In the genomic region with DNA sequence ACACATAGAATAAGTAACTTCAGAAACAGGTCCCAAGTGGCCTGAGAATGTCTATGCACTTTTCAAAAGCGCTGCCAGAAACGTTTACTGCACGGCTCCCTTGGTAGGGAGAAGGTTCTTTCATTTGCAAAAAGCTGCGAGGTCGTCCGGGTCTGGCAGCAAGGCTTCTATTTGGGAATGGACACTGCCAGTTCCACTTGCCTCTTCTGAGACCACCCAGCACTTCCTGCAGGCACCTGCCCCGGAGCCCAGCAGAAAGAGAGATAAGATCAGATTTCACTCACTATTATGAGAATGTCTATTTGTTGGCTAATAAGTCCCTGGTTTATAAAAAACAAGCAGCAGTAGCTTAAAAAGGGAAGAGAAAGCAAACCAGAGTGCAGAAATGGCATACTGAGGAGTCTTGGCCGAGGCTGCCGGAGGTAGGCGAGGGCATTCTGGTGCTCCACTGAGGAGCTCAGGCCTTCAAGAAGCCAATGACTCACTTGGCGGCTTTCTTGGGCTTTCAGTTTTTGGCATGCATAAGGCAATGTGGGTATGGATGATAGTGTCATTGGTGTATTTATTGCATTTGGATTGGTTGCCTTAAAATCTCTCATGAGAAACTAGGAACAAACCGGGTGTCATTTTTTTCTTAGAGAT, we compare ENCODE assay signal across 8 cellular contexts.
DNase-seq lines count a peak whose midpoint lies in the region; ATAC-seq, FAIRE-seq and TF ChIP-seq lines count a peak whose summit lies in the region.

No MANE protein-coding gene starts in this region.

- no peak overlapping the region for H3K27ac Mint-ChIP-seq in activated naive CD4-positive, alpha-beta T cell treated with anti-CD3 and anti-CD28 coated beads, Interleukin-2, amount 10 ng/mL, durations not matched to agents 7 days and 5 days
- no peak overlapping the region for H3K27ac Mint-ChIP-seq in activated T-helper 1 cell treated with anti-CD3 and anti-CD28 coated beads, Interleukin-12 subunit alpha, Interleukin-12 subunit beta, Interleukin-2, Interleukin-4 antibody, amounts not matched to agents 30 ng/mL and 10 ng/mL and 1 ng/mL, durations not matched to agents 14 hours and 24 hours and 36 hours

- TF ChIP-seq POLR2A in K562 (conservative IDR thresholded peaks at IDR 0.05), result no peak

- H3K36me3 ChIP-seq in K562 (ENCODE audit: control insufficient read depth, insufficient read depth, low read length), result no peaks in the 10 kb centered on the region

- no peak overlapping the region for H2AFZ ChIP-seq in K562 (ENCODE audit: low read depth, low read length)

- peak; percentile 37 for ATAC-seq in GM18511 (IDR thresholded peaks at IDR 0.05; ENCODE audit: unreplicated experiment)
- peak; percentile 37 for ATAC-seq in HG03378 (IDR thresholded peaks at IDR 0.05; ENCODE audit: unreplicated experiment)
- peak; percentile 30 for ATAC-seq in K562
- peak; percentile 47 for ATAC-seq in left lobe of liver

- 0 out of 6 replicates have a peak, but pooled peaks of 1 of the 3 experiments have one; percentile 2 for TF ChIP-seq CTCF in K562 (IDR thresholded peaks at IDR 0.05 in 2 of 3, conservative IDR thresholded peaks at IDR 0.05 in 1 of 3; ENCODE audit: insufficient read depth in 2 of 3, low read depth in 1 of 3, low read length in 3 of 3)

- H3K27me3 Mint-ChIP-seq in activated naive CD4-positive, alpha-beta T cell treated with anti-CD3 and anti-CD28 coated beads, Interleukin-2, amount 10 ng/mL, durations not matched to agents 7 days and 5 days, result peaks cover 16% of the 10 kb centered on the region
- H3K27me3 Mint-ChIP-seq in activated T-helper 1 cell treated with anti-CD3 and anti-CD28 coated beads, Interleukin-12 subunit alpha, Interleukin-12 subunit beta, Interleukin-2, Interleukin-4 antibody, amounts not matched to agents 30 ng/mL and 10 ng/mL and 1 ng/mL, durations not matched to agents 14 hours and 24 hours and 36 hours (ENCODE audit: insufficient read depth), result peaks cover 4% of the 10 kb centered on the region

- DNase-seq in K562 (ENCODE audit: extremely low read depth in 1 of 4, low spot score in 3 of 4) (no peak), left lobe of liver (ENCODE audit: low spot score) (no peak), COLO668 (lab: John Stamatoyannopoulos, UW; ENCODE audit: unreplicated experiment) (no peak), mucosa of gallbladder (ENCODE audit: low spot score) (no peak)
- no peak for DNase-seq in activated naive CD4-positive, alpha-beta T cell treated with anti-CD3 and anti-CD28 coated beads, Interleukin-2, amount 10 ng/mL, durations not matched to agents 7 days and 5 days
- no peak for DNase-seq in activated T-helper 1 cell treated with anti-CD3 and anti-CD28 coated beads, Interleukin-12 subunit alpha, Interleukin-12 subunit beta, Interleukin-2, Interleukin-4 antibody, amounts not matched to agents 30 ng/mL and 10 ng/mL and 1 ng/mL, durations not matched to agents 14 hours and 24 hours and 36 hours (ENCODE audit: low spot score)

- CTCF ChIA-PET in K562 (lab: Yijun Ruan, JAX; ENCODE audit: low intra/inter-chr PET ratio), result no interaction called here
- CTCF ChIA-PET in activated naive CD4-positive, alpha-beta T cell treated with anti-CD3 and anti-CD28 coated beads, Interleukin-2, amount 10 ng/mL, durations not matched to agents 7 days and 5 days (lab: Charles Lee), result no interaction called here

- no peak for TF ChIP-seq RAD21 in K562 (CRISPR knock-in tag; conservative IDR thresholded peaks at IDR 0.05 in 1 of 2, IDR thresholded peaks at IDR 0.05 in 1 of 2)

- intact Hi-C loops in K562 (cut with micrococcal nuclease), result no loop called here
- intact Hi-C loops in activated T-helper 1 cell treated with anti-CD3 and anti-CD28 coated beads, Interleukin-12 subunit alpha, Interleukin-12 subunit beta, Interleukin-2, Interleukin-4 antibody, amounts not matched to agents 30 ng/mL and 10 ng/mL and 1 ng/mL, durations not matched to agents 14 hours and 24 hours and 36 hours (cut with micrococcal nuclease), result no loop called here

- H3K4me2 ChIP-seq in K562 (ENCODE audit: insufficient read depth, low read length), result no peak overlapping the region; the same call in 1 of the 2 replicates

- no peak overlapping the region for H3K4me3 ChIP-seq in K562

- FAIRE-seq in K562 (lab: Jason Lieb, UNC), result no peak

- no peak for TF ChIP-seq EP300 in K562 (IDR thresholded peaks at IDR 0.05; ENCODE audit: low read length)

- no peak overlapping the region for H3K27ac ChIP-seq in K562 (ENCODE audit: extremely low read depth, low read depth, low read length)

- H3K27me3 ChIP-seq in K562 (ENCODE audit: control insufficient read depth in 2 of 2, insufficient read depth in 2 of 2, low read length in 2 of 2), result peaks cover 2 to 4% of the 10 kb centered on the region in 2 experiments; a peak in 2 of 5 replicates

- peaks cover 6% of the 10 kb centered on the region for H3K9me3 Mint-ChIP-seq in activated naive CD4-positive, alpha-beta T cell treated with anti-CD3 and anti-CD28 coated beads, Interleukin-2, amount 10 ng/mL, durations not matched to agents 7 days and 5 days
- H3K9me3 Mint-ChIP-seq in activated T-helper 1 cell treated with anti-CD3 and anti-CD28 coated beads, Interleukin-12 subunit alpha, Interleukin-12 subunit beta, Interleukin-2, Interleukin-4 antibody, amounts not matched to agents 30 ng/mL and 10 ng/mL and 1 ng/mL, durations not matched to agents 14 hours and 24 hours and 36 hours, result peaks cover 6% of the 10 kb centered on the region

- H3K9ac ChIP-seq in K562 (ENCODE audit: insufficient read depth in 1 of 2, low read depth in 2 of 2, low read length in 2 of 2), result no peak overlapping the region

- H3K9me1 ChIP-seq in K562 (ENCODE audit: control insufficient read depth, insufficient read depth, low read length), result no peaks in the 10 kb centered on the region

- H3K79me2 ChIP-seq in K562 (ENCODE audit: control insufficient read depth, insufficient read depth, low read length), result no peaks in the 10 kb centered on the region

- no peaks in the 10 kb centered on the region for H3K36me3 Mint-ChIP-seq in activated naive CD4-positive, alpha-beta T cell treated with anti-CD3 and anti-CD28 coated beads, Interleukin-2, amount 10 ng/mL, durations not matched to agents 7 days and 5 days
- H3K36me3 Mint-ChIP-seq in activated T-helper 1 cell treated with anti-CD3 and anti-CD28 coated beads, Interleukin-12 subunit alpha, Interleukin-12 subunit beta, Interleukin-2, Interleukin-4 antibody, amounts not matched to agents 30 ng/mL and 10 ng/mL and 1 ng/mL, durations not matched to agents 14 hours and 24 hours and 36 hours (ENCODE audit: low read depth), result no peaks in the 10 kb centered on the region

- H3K4me3 Mint-ChIP-seq in activated naive CD4-positive, alpha-beta T cell treated with anti-CD3 and anti-CD28 coated beads, Interleukin-2, amount 10 ng/mL, durations not matched to agents 7 days and 5 days, result no peak overlapping the region
- H3K4me3 Mint-ChIP-seq in activated T-helper 1 cell treated with anti-CD3 and anti-CD28 coated beads, Interleukin-12 subunit alpha, Interleukin-12 subunit beta, Interleukin-2, Interleukin-4 antibody, amounts not matched to agents 30 ng/mL and 10 ng/mL and 1 ng/mL, durations not matched to agents 14 hours and 24 hours and 36 hours, result no peak overlapping the region

- H3K4me1 ChIP-seq in K562 (replicated peaks in 1 of 2; ENCODE audit: control insufficient read depth in 2 of 2, insufficient read depth in 2 of 2, low read length in 2 of 2), result no peaks in the 10 kb centered on the region; a peak in 1 of 5 replicates

- 5% methylated on average over 12 of the region's 12 CpGs for WGBS in K562 (ENCODE audit: insufficient coverage, low coverage, missing lambda C conversion rate)

- no peaks in the 10 kb centered on the region; the same call in 1 of the 2 replicates for H3K9me3 ChIP-seq in K562 (replicated peaks; ENCODE audit: control insufficient read depth, insufficient read depth, low read depth, low read length)

- BruUV-seq in K562 (replicated peaks; lab: Mats Ljungman, UMichigan), result no TSS peak

- no peaks in the 10 kb centered on the region for H4K20me1 ChIP-seq in K562 (replicated peaks; ENCODE audit: control insufficient read depth, insufficient read depth, low read length)

- no peaks in the 10 kb centered on the region for H3K4me1 Mint-ChIP-seq in activated naive CD4-positive, alpha-beta T cell treated with anti-CD3 and anti-CD28 coated beads, Interleukin-2, amount 10 ng/mL, durations not matched to agents 7 days and 5 days
- H3K4me1 Mint-ChIP-seq in activated T-helper 1 cell treated with anti-CD3 and anti-CD28 coated beads, Interleukin-12 subunit alpha, Interleukin-12 subunit beta, Interleukin-2, Interleukin-4 antibody, amounts not matched to agents 30 ng/mL and 10 ng/mL and 1 ng/mL, durations not matched to agents 14 hours and 24 hours and 36 hours (ENCODE audit: low read depth), result no peaks in the 10 kb centered on the region

- in situ Hi-C loops in K562 (cut with MboI), result no loop called here

- POLR2A ChIA-PET in K562 (lab: Yijun Ruan, JAX), result interaction anchor here (1.5 kb wide), 1 partner anchor 12 kb away, joined by 4 read pairs; no protein-coding TSS in a partner anchor

TF ChIP-seq in K562, 482 proteins besides CTCF, POLR2A, EP300 and RAD21:
- 0 out of 2 replicates have a peak, but pooled peaks have one; percentile 32 for TF ChIP-seq GATA2 (CRISPR knock-in tag; IDR thresholded peaks at IDR 0.05)
- TF ChIP-seq SMC3 (conservative IDR thresholded peaks at IDR 0.05; ENCODE audit: insufficient read depth, low read depth, low read length), result no peak
- TF ChIP-seq MTF1 (CRISPR knock-in tag; IDR thresholded peaks at IDR 0.05; ENCODE audit: borderline replicate concordance), result no peak
TF ChIP-seq in K562: peak in this region for 1.
